Comparison of ENCODE assay signal across 17 cellular contexts in the genomic region with DNA sequence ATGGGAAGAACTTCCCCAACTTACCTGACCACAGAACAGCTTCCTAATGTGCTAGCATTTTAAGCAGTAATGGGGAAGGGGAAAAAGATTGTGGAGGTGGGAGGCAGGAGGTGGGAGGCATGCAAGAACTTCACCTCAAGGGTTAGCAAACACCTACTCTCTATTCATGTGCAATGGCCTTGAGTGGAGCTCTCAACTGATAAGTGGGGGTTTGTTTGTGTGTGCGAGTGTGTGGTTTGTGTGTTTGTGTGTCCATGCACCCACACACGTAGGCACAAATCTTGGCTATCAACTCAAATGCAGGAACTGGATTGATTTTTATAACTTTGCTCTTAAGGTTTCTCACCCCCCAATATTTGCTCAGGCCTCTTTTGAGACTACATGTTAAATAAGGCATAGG.
DNase-seq lines count a peak whose midpoint lies in the region; ATAC-seq, FAIRE-seq and TF ChIP-seq lines count a peak whose summit lies in the region.
"Had no signal": no experiment of that assay in that cellular context is flagged by ENCODE, and none has a peak within 500 bp of the region (broad histone marks: within the 10 kb centered on the region; RNA-seq: fewer than 3 reads in every experiment).

No MANE protein-coding gene starts in this region.

- no peaks in the 10 kb centered on the region for H4K20me1 ChIP-seq in KMS-11 (ENCODE audit: insufficient read depth)

- H3K36me3 ChIP-seq in KMS-11 (ENCODE audit: insufficient read depth) (no peaks in the 10 kb centered on the region), endodermal cell (ENCODE audit: control insufficient read depth, insufficient read depth, low read length) (no peaks in the 10 kb centered on the region)

- H3K4me2 ChIP-seq in KMS-11, result peak overlapping the region; percentile 86; the same call in 1 of the 2 replicates

- H3K9me3 Mint-ChIP-seq in endodermal cell (peaks cover 37% of the 10 kb centered on the region), progenitor cell of endocrine pancreas (ENCODE audit: low read depth) (peaks cover 3% of the 10 kb centered on the region)
- no peaks in the 10 kb centered on the region for H3K9me3 Mint-ChIP-seq in activated naive CD8-positive, alpha-beta T cell treated with anti-CD3 and anti-CD28 coated beads, Interleukin-2, amount 50 U/mL, for 24 hours

- H3K9ac ChIP-seq in KMS-11 (no peak overlapping the region), endodermal cell (ENCODE audit: extremely low read depth, low read length, poor library complexity, severe bottlenecking) (no peak overlapping the region)

- H3K9me3 ChIP-seq in endodermal cell (ENCODE audit: control insufficient read depth, low read length), result peaks cover 36% of the 10 kb centered on the region

- H3K79me2 ChIP-seq in KMS-11 (ENCODE audit: insufficient read depth, low read depth), result no peaks in the 10 kb centered on the region

- H3K27ac ChIP-seq in KMS-11 (no peak overlapping the region), endodermal cell (ENCODE audit: low read depth, low read length) (peak overlapping the region; percentile 26)

- H3K4me3 Mint-ChIP-seq in endodermal cell (no peak overlapping the region), progenitor cell of endocrine pancreas (ENCODE audit: low read depth) (no peak overlapping the region)
- no peak overlapping the region for H3K4me3 Mint-ChIP-seq in activated naive CD8-positive, alpha-beta T cell treated with anti-CD3 and anti-CD28 coated beads, Interleukin-2, amount 50 U/mL, for 24 hours
- H3K4me3 Mint-ChIP-seq: T-helper 1 cell treated with Interleukin-12 subunit alpha and Interleukin-12 subunit beta and Interleukin-4 antibody, amounts not matched to agents 30 μg/mL and 1 μg/mL, for 36 hours had no signal

- no peak for FAIRE-seq in frontal cortex (lab: Jason Lieb, UNC)
- FAIRE-seq: GM12892, K562 had no signal

- H3K4me1 ChIP-seq in KMS-11 (ENCODE audit: low read depth, poor library complexity, severe bottlenecking) (peaks cover 18% of the 10 kb centered on the region), endodermal cell (ENCODE audit: control insufficient read depth, insufficient read depth, low read length) (no peaks in the 10 kb centered on the region)

- H3K27me3 Mint-ChIP-seq in endodermal cell (ENCODE audit: insufficient read depth) (peaks cover 94% of the 10 kb centered on the region), progenitor cell of endocrine pancreas (peaks cover 32% of the 10 kb centered on the region)
- no peaks in the 10 kb centered on the region for H3K27me3 Mint-ChIP-seq in activated naive CD8-positive, alpha-beta T cell treated with anti-CD3 and anti-CD28 coated beads, Interleukin-2, amount 50 U/mL, for 24 hours

- peaks cover 3% of the 10 kb centered on the region for H3K36me3 Mint-ChIP-seq in endodermal cell (ENCODE audit: low read depth)
- H3K36me3 Mint-ChIP-seq in progenitor cell of endocrine pancreas (ENCODE audit: insufficient read depth), result no peaks in the 10 kb centered on the region
- no peaks in the 10 kb centered on the region for H3K36me3 Mint-ChIP-seq in activated naive CD8-positive, alpha-beta T cell treated with anti-CD3 and anti-CD28 coated beads, Interleukin-2, amount 50 U/mL, for 24 hours (ENCODE audit: low read depth)

- no peak for ATAC-seq in activated naive CD8-positive, alpha-beta T cell treated with anti-CD3 and anti-CD28 coated beads, Interleukin-2, amount 50 U/mL, for 24 hours
- ATAC-seq: K562 had no signal

- H3K27me3 ChIP-seq in KMS-11 (ENCODE audit: insufficient read depth, low read depth), result no peaks in the 10 kb centered on the region
- H3K27me3 ChIP-seq in endodermal cell (ENCODE audit: control insufficient read depth, insufficient read depth, low read length, poor library complexity, severe bottlenecking), result peaks cover 89% of the 10 kb centered on the region

- WGBS in endodermal cell (ENCODE audit: insufficient coverage in 1 of 2, insufficient read length in 1 of 2), 2 experiments, result 79 to 86% methylated on average over 1 to 2 of the region's 2 CpGs

- H3K4me1 Mint-ChIP-seq in endodermal cell (peaks cover 23% of the 10 kb centered on the region), progenitor cell of endocrine pancreas (ENCODE audit: low read depth) (peaks cover 28% of the 10 kb centered on the region)
- no peaks in the 10 kb centered on the region for H3K4me1 Mint-ChIP-seq in activated naive CD8-positive, alpha-beta T cell treated with anti-CD3 and anti-CD28 coated beads, Interleukin-2, amount 50 U/mL, for 24 hours

- H3K4me3 ChIP-seq in KMS-11 (IDR thresholded peaks at IDR 0.05; ENCODE audit: insufficient read depth, low read depth, low read length) (no peak overlapping the region), endodermal cell (ENCODE audit: low read length) (no peak overlapping the region)
- H3K4me3 ChIP-seq: K562 had no signal

- TF ChIP-seq CTCF in KMS-11 (conservative IDR thresholded peaks at IDR 0.05; ENCODE audit: low read depth, low read length) (no peak), endodermal cell (conservative IDR thresholded peaks at IDR 0.05) (no peak), progenitor cell of endocrine pancreas (IDR thresholded peaks at IDR 0.05; ENCODE audit: unreplicated experiment) (no peak)

- H3K27ac Mint-ChIP-seq in endodermal cell, result no peak overlapping the region
- H3K27ac Mint-ChIP-seq in progenitor cell of endocrine pancreas, result peak overlapping the region; percentile 49
- H3K27ac Mint-ChIP-seq in activated naive CD8-positive, alpha-beta T cell treated with anti-CD3 and anti-CD28 coated beads, Interleukin-2, amount 50 U/mL, for 24 hours, result no peak overlapping the region
- H3K27ac Mint-ChIP-seq: T-helper 1 cell treated with Interleukin-12 subunit alpha and Interleukin-12 subunit beta and Interleukin-4 antibody, amounts not matched to agents 30 μg/mL and 1 μg/mL, for 36 hours had no signal

- peak overlapping the region; percentile 53; the same call in 1 of the 2 replicates for H2AFZ ChIP-seq in KMS-11 (ENCODE audit: low read depth)

- peak; percentile 21 for DNase-seq in NCI-H748 (lab: John Stamatoyannopoulos, UW; ENCODE audit: unreplicated experiment)
- DNase-seq in NCI-H748 treated with DMSO at 0.1 percent for 48 hours (lab: John Stamatoyannopoulos, UW), result no peak
- DNase-seq in endodermal cell, result no peak
- no peak for DNase-seq in progenitor cell of endocrine pancreas (ENCODE audit: low spot score, unreplicated experiment)
- no peak for DNase-seq in SW 1271 (lab: John Stamatoyannopoulos, UW)
- no peak for DNase-seq in frontal cortex (ENCODE audit: low spot score in 2 of 2)
- no peak for DNase-seq in activated naive CD8-positive, alpha-beta T cell treated with anti-CD3 and anti-CD28 coated beads, Interleukin-2, amount 50 U/mL, for 24 hours
- DNase-seq: GDM1, H7, NCI-H1048, NCI-H146, RPMI8226, SIG-M5 had no signal
